In the genomic region with DNA sequence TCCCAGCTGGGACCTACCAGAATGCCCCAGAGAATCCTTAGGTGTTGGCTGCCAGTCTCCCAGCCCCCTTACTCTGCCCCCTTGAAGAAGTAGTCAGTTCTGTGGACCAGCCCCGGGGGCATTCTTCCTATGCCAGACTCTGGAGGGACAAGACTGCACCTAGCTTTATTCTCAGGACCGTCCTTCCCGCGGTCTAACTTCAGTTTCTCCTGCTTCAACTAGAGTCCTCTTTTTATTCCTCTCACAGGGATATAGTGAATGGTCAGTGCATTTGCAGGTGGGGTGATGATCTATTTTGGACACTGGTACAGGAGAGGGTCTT, we compare ENCODE assay signal across 13 cellular contexts. TPM values are rescaled to one million over a fixed set of nuclear protein-coding genes. Genes with fewer than 3 reads are reported as not detected.
DNase-seq lines count a peak whose midpoint lies in the region; ATAC-seq and TF ChIP-seq lines count a peak whose summit lies in the region.
"Had no signal": no experiment of that assay in that cellular context is flagged by ENCODE, and none has a peak within 500 bp of the region (broad histone marks: within the 10 kb centered on the region; RNA-seq: fewer than 3 reads in every experiment).

No MANE protein-coding gene starts in this region.

- no peaks in the 10 kb centered on the region for H4K20me1 ChIP-seq in KMS-11 (ENCODE audit: insufficient read depth)

- no peaks in the 10 kb centered on the region for H3K36me3 Mint-ChIP-seq in chondrocyte (ENCODE audit: low read depth)
- peaks cover 6% of the 10 kb centered on the region for H3K36me3 Mint-ChIP-seq in activated T-helper 17 cell treated with anti-CD3 and anti-CD28 coated beads, Interleukin-2, amount 50 U/mL, for 72 hours (ENCODE audit: low read depth)
- H3K36me3 Mint-ChIP-seq: CD8-positive, alpha-beta T cell had no signal

- no peak for TF ChIP-seq CTCF in A673 (conservative IDR thresholded peaks at IDR 0.05; ENCODE audit: low read depth, low read length)
- TF ChIP-seq CTCF in KMS-11 (conservative IDR thresholded peaks at IDR 0.05; ENCODE audit: low read depth, low read length): no peak
- TF ChIP-seq CTCF in chondrocyte (IDR thresholded peaks at IDR 0.05): no peak
- TF ChIP-seq CTCF in dorsolateral prefrontal cortex (IDR thresholded peaks at IDR 0.05 in 54 of 56, conservative IDR thresholded peaks at IDR 0.05 in 2 of 56; ENCODE audit: low read depth in 1 of 56, partially characterized antibody in 56 of 56): no peak

- H3K27ac ChIP-seq in A673 (ENCODE audit: low read depth, low read length, poor library complexity, severe bottlenecking): peak overlapping the region; percentile 26
- no peak overlapping the region for H3K27ac ChIP-seq in KMS-11
- H3K27ac ChIP-seq in dorsolateral prefrontal cortex: peak overlapping the region in 7 of 59 donors; percentile 7 to 52 (median 49)

- POLR2A ChIA-PET in A673 (lab: Charles Lee; ENCODE audit: low non-redundant PET): no interaction called here

- H3K27me3 ChIP-seq in A673 (replicated peaks; ENCODE audit: insufficient read depth, low read depth, low read length, poor library complexity): no peaks in the 10 kb centered on the region
- no peaks in the 10 kb centered on the region for H3K27me3 ChIP-seq in KMS-11 (ENCODE audit: insufficient read depth, low read depth)
- H3K27me3 ChIP-seq in dorsolateral prefrontal cortex: no peaks in the 10 kb centered on the region

- no peak overlapping the region for H3K9ac ChIP-seq in KMS-11

- no peak for ATAC-seq in GM21526 (IDR thresholded peaks at IDR 0.05; ENCODE audit: low FRiP score, unreplicated experiment)
- no peak for ATAC-seq in activated T-helper 17 cell treated with anti-CD3 and anti-CD28 coated beads, Interleukin-2, amount 50 U/mL, for 72 hours (replicated peaks)

- intact Hi-C loops in A673 (cut with micrococcal nuclease; ENCODE audit: unreplicated experiment): loop anchor here (10.0 kb wide), 1 partner anchor 172 kb away; a partner anchor contains a TSS
- intact Hi-C loops in dorsolateral prefrontal cortex (cut with DNase I): loop anchor here (2.0 to 10.0 kb wide), 3 partner anchors 80 to 442 kb away; a partner anchor contains a TSS

- no peak overlapping the region for H3K4me3 Mint-ChIP-seq in chondrocyte (ENCODE audit: unreplicated experiment)
- H3K4me3 Mint-ChIP-seq in activated T-helper 17 cell treated with anti-CD3 and anti-CD28 coated beads, Interleukin-2, amount 50 U/mL, for 72 hours: no peak overlapping the region
- H3K4me3 Mint-ChIP-seq: CD8-positive, alpha-beta T cell; stimulated activated naive CD8-positive, alpha-beta T cell treated with anti-CD3 and anti-CD28 coated beads, Interleukin-15, Interleukin-2, amounts not matched to agents 100 ng/mL and 50 ng/mL, for 24 hours had no signal

- H3K79me2 ChIP-seq in KMS-11 (ENCODE audit: insufficient read depth, low read depth): no peaks in the 10 kb centered on the region

- no peak overlapping the region for H3K27ac Mint-ChIP-seq in chondrocyte (ENCODE audit: unreplicated experiment)
- H3K27ac Mint-ChIP-seq in activated T-helper 17 cell treated with anti-CD3 and anti-CD28 coated beads, Interleukin-2, amount 50 U/mL, for 72 hours: no peak overlapping the region
- H3K27ac Mint-ChIP-seq: CD8-positive, alpha-beta T cell; stimulated activated naive CD8-positive, alpha-beta T cell treated with anti-CD3 and anti-CD28 coated beads, Interleukin-15, Interleukin-2, amounts not matched to agents 100 ng/mL and 50 ng/mL, for 24 hours had no signal

- no peaks in the 10 kb centered on the region for H3K9me3 Mint-ChIP-seq in chondrocyte (ENCODE audit: low read depth)
- H3K9me3 Mint-ChIP-seq in activated T-helper 17 cell treated with anti-CD3 and anti-CD28 coated beads, Interleukin-2, amount 50 U/mL, for 72 hours: no peaks in the 10 kb centered on the region
- H3K9me3 Mint-ChIP-seq: CD8-positive, alpha-beta T cell; stimulated activated naive CD8-positive, alpha-beta T cell treated with anti-CD3 and anti-CD28 coated beads, Interleukin-15, Interleukin-2, amounts not matched to agents 100 ng/mL and 50 ng/mL, for 24 hours had no signal

- BruUV-seq in A673 (replicated peaks; lab: Mats Ljungman, UMichigan): no TSS peak

- H3K4me3 ChIP-seq in A673 (ENCODE audit: low read depth, low read length, poor library complexity, severe bottlenecking): no peak overlapping the region
- no peak overlapping the region for H3K4me3 ChIP-seq in KMS-11 (IDR thresholded peaks at IDR 0.05; ENCODE audit: insufficient read depth, low read depth, low read length)
- H3K4me3 ChIP-seq in dorsolateral prefrontal cortex: peak overlapping the region in 1 of 59 donors; percentile 35

- no peak overlapping the region; the same call in 1 of the 2 replicates for H2AFZ ChIP-seq in KMS-11 (ENCODE audit: low read depth)

- H3K4me1 Mint-ChIP-seq in chondrocyte (ENCODE audit: low read depth): peaks cover 8% of the 10 kb centered on the region
- peaks cover 6% of the 10 kb centered on the region for H3K4me1 Mint-ChIP-seq in activated T-helper 17 cell treated with anti-CD3 and anti-CD28 coated beads, Interleukin-2, amount 50 U/mL, for 72 hours

- peak overlapping the region; percentile 8; the same call in 1 of the 2 replicates for H3K4me2 ChIP-seq in KMS-11

- no peak for DNase-seq in A673 (ENCODE audit: low spot score)
- DNase-seq in chondrocyte (ENCODE audit: low spot score): peak; percentile 59
- peak; percentile 44 for DNase-seq in retina
- DNase-seq in cortex of kidney (lab: John Stamatoyannopoulos, UW): no peak
- DNase-seq in dorsolateral prefrontal cortex: no peak
- DNase-seq: SIG-M5 had no signal

- H3K4me1 ChIP-seq in A673 (ENCODE audit: insufficient read depth, low read length, poor library complexity, severe bottlenecking) (peaks cover 11% of the 10 kb centered on the region), KMS-11 (ENCODE audit: low read depth, poor library complexity, severe bottlenecking) (peaks cover 4% of the 10 kb centered on the region)

- H3K36me3 ChIP-seq in A673 (ENCODE audit: insufficient read depth, low read length, poor library complexity, severe bottlenecking): no peaks in the 10 kb centered on the region
- no peaks in the 10 kb centered on the region for H3K36me3 ChIP-seq in KMS-11 (ENCODE audit: insufficient read depth)

- no peaks in the 10 kb centered on the region for H3K9me3 ChIP-seq in A673 (ENCODE audit: low read depth, low read length, poor library complexity, severe bottlenecking)

- CTCF ChIA-PET in A673 (lab: Charles Lee): interaction anchor here (0.5 to 1.7 kb wide), 10 partner anchors 41 to 234 kb away, joined by 3 to 26 read pairs (median 5); no protein-coding TSS in a partner anchor

- H3K27me3 Mint-ChIP-seq in chondrocyte (ENCODE audit: low read depth): no peaks in the 10 kb centered on the region
- peaks cover 7% of the 10 kb centered on the region for H3K27me3 Mint-ChIP-seq in activated T-helper 17 cell treated with anti-CD3 and anti-CD28 coated beads, Interleukin-2, amount 50 U/mL, for 72 hours

RNA-seq across cellular contexts. Expression of a gene that starts 35.9 kb away (rescaled TPM):
- total RNA-seq in A673 (2021) (342 and 346 TPM in 2 replicates), chondrocyte (31.8 to 62.6 TPM (median 33.7 TPM) in 3 replicates), dorsolateral prefrontal cortex (10 to 100 TPM in 1 of 120 experiments, 1 to 10 TPM in 100, under 1 TPM in 18, not detected in 1; 0.46 to 11.7 (median 2.2) TPM)
- not detected for total RNA-seq in activated T-helper 17 cell treated with anti-CD3 and anti-CD28 coated beads, Interleukin-2, amount 50 U/mL, for 72 hours
- total RNA-seq: CD8-positive, alpha-beta T cell; left lobe of liver; mononuclear cell had no signal

RNA-seq across cellular contexts. Expression of a gene that starts 56.2 kb away (rescaled TPM):
- total RNA-seq in A673 (2021): 53.9 and 56.7 TPM in 2 replicates
- total RNA-seq in chondrocyte: 17.2 to 19.8 TPM (median 18.6 TPM) in 3 replicates
- total RNA-seq in dorsolateral prefrontal cortex: 10 to 100 TPM; 19.2 to 35.8 (median 25.0) TPM
- 10 to 100 TPM in 1 of 2 donors, 1 to 10 TPM in 1; 8.7 to 11.6 TPM for total RNA-seq in activated T-helper 17 cell treated with anti-CD3 and anti-CD28 coated beads, Interleukin-2, amount 50 U/mL, for 72 hours

Comparison
In these comparisons a context has a peak if more than half of its experiments do, and no peak if none do; other contexts are left out.
1. DNase-seq: peak in chondrocyte (single experiment) and retina (single experiment); none in A673 (single experiment), cortex of kidney (single experiment) and dorsolateral prefrontal cortex (0 of 10).